In genomic region chr1:176852124-176852523, GRCh38 we compare ENCODE assay signal across 25 cellular contexts.
"Had no signal": no experiment of that assay in that cellular context is flagged by ENCODE, and none has a peak within 500 bp of the region (broad histone marks: within the 10 kb centered on the region; RNA-seq: fewer than 3 reads in every experiment).

No MANE protein-coding gene starts in this region.

- H3K9me3 ChIP-seq: stomach, suprapubic skin, testis, thoracic aorta, thyroid gland, tibial artery, tibial nerve, transverse colon, upper lobe of right lung, uterus, vagina had no signal

- H3K4me1 ChIP-seq: stomach, suprapubic skin, testis, thyroid gland, tibial artery, tibial nerve, transverse colon, upper lobe of right lung, uterus, vagina had no signal

- DNase-seq: stimulated activated CD4-positive, alpha-beta T cell treated with anti-CD3 and anti-CD28 coated beads, Interleukin-2, amount 100 ng/mL, for 48 hours; stimulated activated CD4-positive, alpha-beta T cell treated with anti-CD3 and anti-CD28 coated beads, Interleukin-4, amount 100 ng/mL, for 1 hour; stimulated activated CD4-positive, alpha-beta T cell treated with anti-CD3 and anti-CD28 coated beads, Interleukin-4, amount 100 ng/mL, for 24 hours; stimulated activated CD4-positive, alpha-beta T cell treated with anti-CD3 and anti-CD28 coated beads, Interleukin-4, amount 100 ng/mL, for 4 hours; stimulated activated CD8-positive, alpha-beta memory T cell treated with anti-CD3 and anti-CD28 coated beads, Interleukin-4, amount 100 ng/mL, for 48 hours; stimulated activated naive B cell treated with anti-CD40 and anti-IgM and Interleukin-4, amounts not matched to agents 10 μg/mL and 1 μg/mL and 100 μg/mL, for 72 hours; stimulated activated naive CD4-positive, alpha-beta T cell; stimulated activated naive CD4-positive, alpha-beta T cell treated with Interleukin-2 at 50 U/mL for 16 hours; stimulated activated naive CD8-positive, alpha-beta T cell treated with anti-CD3 and anti-CD28 coated beads, Interleukin-15, amount 100 ng/mL, for 72 hours; stimulated activated naive CD8-positive, alpha-beta T cell treated with anti-CD3 and anti-CD28 coated beads, Interleukin-15, Interleukin-2, amounts not matched to agents 100 U/mL and 50 U/mL, for 24 hours; stomach; substantia nigra; testis; thyroid gland; tibial artery; transverse colon; upper lobe of right lung; uterus had no signal

- FAIRE-seq: urothelium cell line had no signal

- H3K27ac ChIP-seq: stomach, suprapubic skin, testis, thoracic aorta, thyroid gland, tibial artery, tibial nerve, transverse colon, upper lobe of right lung, uterus, vagina had no signal

- H3K36me3 ChIP-seq: stomach, suprapubic skin, thoracic aorta, thyroid gland, tibial artery, tibial nerve, transverse colon, upper lobe of right lung, uterus, vagina had no signal

- H3K27me3 ChIP-seq: suprapubic skin, testis, thyroid gland, tibial nerve, transverse colon, upper lobe of right lung, uterus, vagina had no signal

- ATAC-seq: stimulated activated effector memory CD8-positive, alpha-beta T cell treated with anti-CD3 and anti-CD28 coated beads, Interleukin-12 subunit alpha, Interleukin-12 subunit beta, amount 100 ng/mL, for 72 hours; stimulated activated memory B cell treated with anti-CD40 and anti-IgM and Interleukin-4, amounts not matched to agents 10 μg/mL and 1 μg/mL and 100 μg/mL, for 72 hours; stimulated activated naive B cell treated with anti-CD40 and anti-IgM and Interleukin-4, amounts not matched to agents 10 μg/mL and 1 μg/mL and 100 μg/mL, for 72 hours; stimulated activated naive CD8-positive, alpha-beta T cell treated with anti-CD3 and anti-CD28 coated beads, Interleukin-15, amount 100 ng/mL, for 72 hours; stimulated activated naive CD8-positive, alpha-beta T cell treated with anti-CD3 and anti-CD28 coated beads, Interleukin-15, Interleukin-2, amounts not matched to agents 100 U/mL and 50 U/mL, for 24 hours; upper lobe of right lung had no signal

- H3K4me3 ChIP-seq: stomach, suprapubic skin, testis, thoracic aorta, thyroid gland, tibial artery, tibial nerve, transverse colon, upper lobe of right lung, uterus, vagina had no signal
